ENCODE assay signal across 37 cellular contexts in the genomic region with DNA sequence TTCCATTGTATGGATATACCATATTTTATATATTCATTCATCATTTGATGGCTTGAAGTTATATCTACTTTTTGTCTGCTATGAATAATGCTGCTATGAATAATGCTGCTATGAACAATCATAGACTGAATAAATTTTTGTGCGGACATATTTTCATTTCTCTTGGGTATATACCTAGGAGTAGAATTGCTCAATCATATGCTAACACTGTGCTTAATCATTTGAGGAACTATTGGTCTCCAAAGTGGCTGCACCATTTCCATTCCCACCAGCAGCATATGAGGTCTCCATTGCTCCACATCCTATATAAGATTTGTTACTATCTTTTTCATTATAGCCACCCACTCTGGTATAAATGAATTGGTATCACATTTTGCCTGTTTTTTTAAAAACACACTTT. TPM values are rescaled to one million over a fixed set of nuclear protein-coding genes. Genes with fewer than 3 reads are reported as not detected.
"Had no signal": no experiment of that assay in that cellular context is flagged by ENCODE, and none has a peak within 500 bp of the region (broad histone marks: within the 10 kb centered on the region; RNA-seq: fewer than 3 reads in every experiment).

No MANE protein-coding gene starts in this region.

- H3K4me3 Mint-ChIP-seq: activated CD4-positive, alpha-beta memory T cell treated with anti-CD3 and anti-CD28 coated beads, Interleukin-2, amount 10 ng/mL, durations not matched to agents 7 days and 5 days; activated CD8-positive, alpha-beta memory T cell treated with anti-CD3 and anti-CD28 coated beads, Interleukin-2, amount 10 ng/mL, durations not matched to agents 7 days and 5 days; activated naive CD8-positive, alpha-beta T cell treated with anti-CD3 and anti-CD28 coated beads for 36 hours; activated T-cell treated with anti-CD3 and anti-CD28 coated beads, Interleukin-2, amount 50 U/mL, for 72 hours; activated T-helper 17 cell treated with anti-CD3 and anti-CD28 coated beads, Interleukin-2, amount 50 U/mL, for 72 hours had no signal

- H3K27ac ChIP-seq: WERI-Rb-1 had no signal

- H3K9me3 ChIP-seq: MG63 had no signal

- H3K36me3 ChIP-seq: brain microvascular endothelial cell, MG63, WERI-Rb-1 had no signal

- DNase-seq: activated CD4-positive, alpha-beta memory T cell treated with anti-CD3 and anti-CD28 coated beads, Interleukin-2, amount 10 ng/mL, durations not matched to agents 7 days and 5 days; activated CD4-positive, alpha-beta T cell treated with anti-CD3 and anti-CD28 coated beads for 1 hour; activated CD4-positive, alpha-beta T cell treated with anti-CD3 and anti-CD28 coated beads for 48 hours; activated CD4-positive, CD25-positive, alpha-beta regulatory T cell; activated CD8-positive, alpha-beta memory T cell treated with anti-CD3 and anti-CD28 coated beads for 24 hours; activated CD8-positive, alpha-beta memory T cell treated with anti-CD3 and anti-CD28 coated beads, Interleukin-2, amount 10 ng/mL, durations not matched to agents 7 days and 5 days; activated CD8-positive, alpha-beta memory T cell treated with anti-CD3 and anti-CD28 coated beads, Interleukin-2, amount 50 U/mL, for 48 hours; activated effector memory CD4-positive, alpha-beta T cell treated with anti-CD3 and anti-CD28 coated beads, Interleukin-2, amount 50 U/mL, for 16 hours; activated naive CD4-positive, alpha-beta T cell; activated naive CD4-positive, alpha-beta T cell treated with anti-CD3 and anti-CD28 coated beads, Interleukin-2, amount 50 U/mL, for 16 hours; activated naive CD8-positive, alpha-beta T cell treated with anti-CD3 and anti-CD28 coated beads for 36 hours; activated T-cell treated with anti-CD3 and anti-CD28 coated beads, Interleukin-2, amount 50 U/mL, for 72 hours; amniotic stem cell; aorta; brain microvascular endothelial cell; central memory CD4-positive, alpha-beta T cell; Kasumi-1; KBM-7; MG63; NCI-H1092; NCI-H1436 treated with DMSO at 0.1 percent for 48 hours; NCI-H1694 treated with DMSO at 0.1 percent for 48 hours; NCI-H2029; NCI-H2107; NCI-H2171; NCI-H510A; NCI-H526; NCI-H748 treated with DMSO at 0.1 percent for 48 hours; NK-92 treated with Interleukin-12 subunit alpha and Interleukin-12 subunit beta, amount 100 ng/mL, for 24 hours; OCI-M1; Right ventricle myocardium superior; SW 1271; T-helper 1 cell; T-helper 2 cell; T-helper 9 cell; WERI-Rb-1 had no signal

- H3K9me3 Mint-ChIP-seq: activated CD4-positive, alpha-beta memory T cell treated with anti-CD3 and anti-CD28 coated beads, Interleukin-2, amount 10 ng/mL, durations not matched to agents 7 days and 5 days; activated naive CD8-positive, alpha-beta T cell treated with anti-CD3 and anti-CD28 coated beads for 36 hours; activated T-cell treated with anti-CD3 and anti-CD28 coated beads, Interleukin-2, amount 50 U/mL, for 72 hours; activated T-helper 17 cell treated with anti-CD3 and anti-CD28 coated beads, Interleukin-2, amount 50 U/mL, for 72 hours had no signal

- H3K36me3 Mint-ChIP-seq: activated CD8-positive, alpha-beta memory T cell treated with anti-CD3 and anti-CD28 coated beads, Interleukin-2, amount 10 ng/mL, durations not matched to agents 7 days and 5 days; activated naive CD8-positive, alpha-beta T cell treated with anti-CD3 and anti-CD28 coated beads for 36 hours had no signal

- H3K4me1 Mint-ChIP-seq: activated CD4-positive, alpha-beta memory T cell treated with anti-CD3 and anti-CD28 coated beads, Interleukin-2, amount 10 ng/mL, durations not matched to agents 7 days and 5 days; activated T-helper 17 cell treated with anti-CD3 and anti-CD28 coated beads, Interleukin-2, amount 50 U/mL, for 72 hours had no signal

- H3K4me3 ChIP-seq: MG63 had no signal

- ATAC-seq: activated CD8-positive, alpha-beta memory T cell treated with anti-CD3 and anti-CD28 coated beads, Interleukin-2, amount 10 ng/mL, durations not matched to agents 7 days and 5 days; activated T-cell treated with anti-CD3 and anti-CD28 coated beads, Interleukin-2, amount 50 U/mL, for 72 hours; activated T-helper 17 cell treated with anti-CD3 and anti-CD28 coated beads, Interleukin-2, amount 50 U/mL, for 72 hours had no signal

- H3K27me3 ChIP-seq: brain microvascular endothelial cell, MG63 had no signal

- H3K27ac Mint-ChIP-seq: activated CD4-positive, alpha-beta memory T cell treated with anti-CD3 and anti-CD28 coated beads, Interleukin-2, amount 10 ng/mL, durations not matched to agents 7 days and 5 days; activated CD8-positive, alpha-beta memory T cell treated with anti-CD3 and anti-CD28 coated beads, Interleukin-2, amount 10 ng/mL, durations not matched to agents 7 days and 5 days; activated naive CD8-positive, alpha-beta T cell treated with anti-CD3 and anti-CD28 coated beads for 36 hours; activated T-cell treated with anti-CD3 and anti-CD28 coated beads, Interleukin-2, amount 50 U/mL, for 72 hours; activated T-helper 17 cell treated with anti-CD3 and anti-CD28 coated beads, Interleukin-2, amount 50 U/mL, for 72 hours had no signal

RNA-seq across cellular contexts. Expression of gene TEK, which starts 18.3 kb away (rescaled TPM):
- total RNA-seq: activated CD4-positive, alpha-beta memory T cell treated with anti-CD3 and anti-CD28 coated beads, Interleukin-2, amount 10 ng/mL, durations not matched to agents 7 days and 5 days; activated CD8-positive, alpha-beta memory T cell treated with anti-CD3 and anti-CD28 coated beads, Interleukin-2, amount 10 ng/mL, durations not matched to agents 7 days and 5 days; activated naive CD8-positive, alpha-beta T cell treated with anti-CD3 and anti-CD28 coated beads for 36 hours; activated T-cell treated with anti-CD3 and anti-CD28 coated beads, Interleukin-2, amount 50 U/mL, for 72 hours; activated T-helper 17 cell treated with anti-CD3 and anti-CD28 coated beads, Interleukin-2, amount 50 U/mL, for 72 hours had no signal
